ENCODE assay signal across 1 cellular context in genomic region chr13:34420975-34421719, GRCh38.
TF ChIP-seq lines count a peak whose summit lies in the region.

No MANE protein-coding gene starts in this region.

TF ChIP-seq in HCT116, 20 proteins besides CTCF, POLR2A, EP300 and RAD21 (continued from another document):
- TF ChIP-seq SRF (IDR thresholded peaks at IDR 0.05; ENCODE audit: low read depth) = no peak
- no peak for TF ChIP-seq YY1 (IDR thresholded peaks at IDR 0.05; ENCODE audit: extremely low read depth, insufficient replicate concordance, low read depth, low read length)
- no peak for TF ChIP-seq EZH2phosphoT487 (IDR thresholded peaks at IDR 0.05; ENCODE audit: borderline replicate concordance)
- no peak for TF ChIP-seq EZH2 (IDR thresholded peaks at IDR 0.05)
TF ChIP-seq in HCT116: peak in this region for 0.
